ENCODE assay signal across 1 cellular context in genomic region chr1:29202584-29203340, GRCh38.
TF ChIP-seq lines count a peak whose summit lies in the region.

No MANE protein-coding gene starts in this region.

TF ChIP-seq in H1, 55 proteins besides CTCF, POLR2A, EP300 and RAD21:
- TF ChIP-seq SIRT6 (IDR thresholded peaks at IDR 0.05; ENCODE audit: low read length) (no peak), ATF3 (IDR thresholded peaks at IDR 0.05; ENCODE audit: insufficient read depth, low read depth, low read length) (peak; percentile 50; the same call in 1 of the 2 replicates), BACH1 (IDR thresholded peaks at IDR 0.05; ENCODE audit: low read length) (peak; percentile 90), CBX5 (IDR thresholded peaks at IDR 0.05; ENCODE audit: low read depth, low read length) (no peak), ATF2 (IDR thresholded peaks at IDR 0.05; ENCODE audit: low read length) (0 out of 2 replicates have a peak, but pooled peaks have one; percentile 59), JUN (IDR thresholded peaks at IDR 0.05; ENCODE audit: low read depth, low read length) (peak; percentile 88), SAP30 (IDR thresholded peaks at IDR 0.05; ENCODE audit: insufficient read depth, insufficient replicate concordance, low read length) (peak; percentile 83), TEAD4 (IDR thresholded peaks at IDR 0.05; ENCODE audit: low read depth, low read length) (0 out of 2 replicates have a peak, but pooled peaks have one; percentile 29), JUND (IDR thresholded peaks at IDR 0.05; ENCODE audit: low read length) (peak; percentile 98), CEBPB (IDR thresholded peaks at IDR 0.05; ENCODE audit: low read depth, low read length) (peak; percentile 40; the same call in 1 of the 2 replicates), TCF12 (IDR thresholded peaks at IDR 0.05; ENCODE audit: low read depth, low read length) (0 out of 2 replicates have a peak, but pooled peaks have one; percentile 27), RXRA (IDR thresholded peaks at IDR 0.05; ENCODE audit: insufficient read depth, low read depth, low read length) (no peak), E2F6 (IDR thresholded peaks at IDR 0.05) (peak; percentile 40; the same call in 1 of the 2 replicates), MAFK (IDR thresholded peaks at IDR 0.05; ENCODE audit: low read depth, low read length) (peak; percentile 56; the same call in 1 of the 2 replicates), SP1 (IDR thresholded peaks at IDR 0.05; ENCODE audit: low read depth, low read length) (peak; percentile 45; the same call in 1 of the 2 replicates), MAX (IDR thresholded peaks at IDR 0.05) (peak; percentile 48; the same call in 1 of the 2 replicates), CREB1 (IDR thresholded peaks at IDR 0.05) (0 out of 2 replicates have a peak, but pooled peaks have one; percentile 41), CHD2 (IDR thresholded peaks at IDR 0.05; ENCODE audit: low read length) (peak; percentile 42; the same call in 1 of the 2 replicates), POU5F1 (IDR thresholded peaks at IDR 0.05; ENCODE audit: low read depth, low read length) (no peak), BRCA1 (IDR thresholded peaks at IDR 0.05; ENCODE audit: low read depth, low read length) (no peak), SIN3A (conservative IDR thresholded peaks at IDR 0.05 in 1 of 2, IDR thresholded peaks at IDR 0.05 in 1 of 2; ENCODE audit: low read depth in 1 of 2, low read length in 2 of 2) (peak; percentile 96 to 99), SRF (IDR thresholded peaks at IDR 0.05; ENCODE audit: low read depth, low read length) (no peak), HDAC2 (IDR thresholded peaks at IDR 0.05; ENCODE audit: borderline replicate concordance in 1 of 2, low read depth in 2 of 2, low read length in 2 of 2) (0 out of 4 replicates have a peak, but pooled peaks of 1 of the 2 experiments have one; percentile 39), POLR2AphosphoS5 (IDR thresholded peaks at IDR 0.05; ENCODE audit: low read depth, low read length) (no peak)
TF ChIP-seq in H1: peak in this region for 17.
